Comparison of ENCODE assay signal across 2 cellular contexts in the genomic region with DNA sequence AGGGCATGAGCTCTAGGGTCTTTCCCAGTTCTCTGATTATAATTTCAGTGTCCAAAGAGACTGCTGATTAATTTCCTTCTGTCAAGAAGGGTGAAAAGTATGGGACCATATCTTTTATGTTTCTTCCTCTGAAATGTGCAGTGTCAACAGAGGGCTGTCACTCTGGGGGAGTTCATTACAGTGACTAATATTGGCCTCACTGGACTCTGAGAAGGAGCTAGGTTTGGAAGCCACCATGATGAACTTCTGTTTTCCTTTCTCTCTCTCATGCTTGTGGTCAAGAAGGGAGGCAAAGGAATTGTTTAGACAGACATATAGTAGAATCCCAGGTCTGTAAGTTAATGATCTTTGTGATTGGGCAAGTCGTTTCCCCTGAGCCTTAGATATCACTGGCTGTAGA.
TF ChIP-seq lines count a peak whose summit lies in the region.

No MANE protein-coding gene starts in this region.

TF ChIP-seq in liver, 16 proteins besides CTCF, POLR2A, EP300 and RAD21:
- TF ChIP-seq YY1 (IDR thresholded peaks at IDR 0.05) (no peak), NR2F2 (IDR thresholded peaks at IDR 0.05) (peak; percentile 50), GABPA (IDR thresholded peaks at IDR 0.05 in 1 of 2, conservative IDR thresholded peaks at IDR 0.05 in 1 of 2) (no peak), REST (IDR thresholded peaks at IDR 0.05) (no peak)

TF ChIP-seq in H1, 55 proteins besides CTCF, POLR2A, EP300 and RAD21:
- no peak for TF ChIP-seq SIN3A (conservative IDR thresholded peaks at IDR 0.05 in 1 of 2, IDR thresholded peaks at IDR 0.05 in 1 of 2; ENCODE audit: low read depth in 1 of 2, low read length in 2 of 2)
- TF ChIP-seq CREB1 (IDR thresholded peaks at IDR 0.05): no peak
- TF ChIP-seq, protein P1, sequence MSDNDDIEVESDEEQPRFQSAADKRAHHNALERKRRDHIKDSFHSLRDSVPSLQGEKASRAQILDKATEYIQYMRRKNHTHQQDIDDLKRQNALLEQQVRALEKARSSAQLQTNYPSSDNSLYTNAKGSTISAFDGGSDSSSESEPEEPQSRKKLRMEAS (IDR thresholded peaks at IDR 0.05): no peak
- TF ChIP-seq, protein P2, sequence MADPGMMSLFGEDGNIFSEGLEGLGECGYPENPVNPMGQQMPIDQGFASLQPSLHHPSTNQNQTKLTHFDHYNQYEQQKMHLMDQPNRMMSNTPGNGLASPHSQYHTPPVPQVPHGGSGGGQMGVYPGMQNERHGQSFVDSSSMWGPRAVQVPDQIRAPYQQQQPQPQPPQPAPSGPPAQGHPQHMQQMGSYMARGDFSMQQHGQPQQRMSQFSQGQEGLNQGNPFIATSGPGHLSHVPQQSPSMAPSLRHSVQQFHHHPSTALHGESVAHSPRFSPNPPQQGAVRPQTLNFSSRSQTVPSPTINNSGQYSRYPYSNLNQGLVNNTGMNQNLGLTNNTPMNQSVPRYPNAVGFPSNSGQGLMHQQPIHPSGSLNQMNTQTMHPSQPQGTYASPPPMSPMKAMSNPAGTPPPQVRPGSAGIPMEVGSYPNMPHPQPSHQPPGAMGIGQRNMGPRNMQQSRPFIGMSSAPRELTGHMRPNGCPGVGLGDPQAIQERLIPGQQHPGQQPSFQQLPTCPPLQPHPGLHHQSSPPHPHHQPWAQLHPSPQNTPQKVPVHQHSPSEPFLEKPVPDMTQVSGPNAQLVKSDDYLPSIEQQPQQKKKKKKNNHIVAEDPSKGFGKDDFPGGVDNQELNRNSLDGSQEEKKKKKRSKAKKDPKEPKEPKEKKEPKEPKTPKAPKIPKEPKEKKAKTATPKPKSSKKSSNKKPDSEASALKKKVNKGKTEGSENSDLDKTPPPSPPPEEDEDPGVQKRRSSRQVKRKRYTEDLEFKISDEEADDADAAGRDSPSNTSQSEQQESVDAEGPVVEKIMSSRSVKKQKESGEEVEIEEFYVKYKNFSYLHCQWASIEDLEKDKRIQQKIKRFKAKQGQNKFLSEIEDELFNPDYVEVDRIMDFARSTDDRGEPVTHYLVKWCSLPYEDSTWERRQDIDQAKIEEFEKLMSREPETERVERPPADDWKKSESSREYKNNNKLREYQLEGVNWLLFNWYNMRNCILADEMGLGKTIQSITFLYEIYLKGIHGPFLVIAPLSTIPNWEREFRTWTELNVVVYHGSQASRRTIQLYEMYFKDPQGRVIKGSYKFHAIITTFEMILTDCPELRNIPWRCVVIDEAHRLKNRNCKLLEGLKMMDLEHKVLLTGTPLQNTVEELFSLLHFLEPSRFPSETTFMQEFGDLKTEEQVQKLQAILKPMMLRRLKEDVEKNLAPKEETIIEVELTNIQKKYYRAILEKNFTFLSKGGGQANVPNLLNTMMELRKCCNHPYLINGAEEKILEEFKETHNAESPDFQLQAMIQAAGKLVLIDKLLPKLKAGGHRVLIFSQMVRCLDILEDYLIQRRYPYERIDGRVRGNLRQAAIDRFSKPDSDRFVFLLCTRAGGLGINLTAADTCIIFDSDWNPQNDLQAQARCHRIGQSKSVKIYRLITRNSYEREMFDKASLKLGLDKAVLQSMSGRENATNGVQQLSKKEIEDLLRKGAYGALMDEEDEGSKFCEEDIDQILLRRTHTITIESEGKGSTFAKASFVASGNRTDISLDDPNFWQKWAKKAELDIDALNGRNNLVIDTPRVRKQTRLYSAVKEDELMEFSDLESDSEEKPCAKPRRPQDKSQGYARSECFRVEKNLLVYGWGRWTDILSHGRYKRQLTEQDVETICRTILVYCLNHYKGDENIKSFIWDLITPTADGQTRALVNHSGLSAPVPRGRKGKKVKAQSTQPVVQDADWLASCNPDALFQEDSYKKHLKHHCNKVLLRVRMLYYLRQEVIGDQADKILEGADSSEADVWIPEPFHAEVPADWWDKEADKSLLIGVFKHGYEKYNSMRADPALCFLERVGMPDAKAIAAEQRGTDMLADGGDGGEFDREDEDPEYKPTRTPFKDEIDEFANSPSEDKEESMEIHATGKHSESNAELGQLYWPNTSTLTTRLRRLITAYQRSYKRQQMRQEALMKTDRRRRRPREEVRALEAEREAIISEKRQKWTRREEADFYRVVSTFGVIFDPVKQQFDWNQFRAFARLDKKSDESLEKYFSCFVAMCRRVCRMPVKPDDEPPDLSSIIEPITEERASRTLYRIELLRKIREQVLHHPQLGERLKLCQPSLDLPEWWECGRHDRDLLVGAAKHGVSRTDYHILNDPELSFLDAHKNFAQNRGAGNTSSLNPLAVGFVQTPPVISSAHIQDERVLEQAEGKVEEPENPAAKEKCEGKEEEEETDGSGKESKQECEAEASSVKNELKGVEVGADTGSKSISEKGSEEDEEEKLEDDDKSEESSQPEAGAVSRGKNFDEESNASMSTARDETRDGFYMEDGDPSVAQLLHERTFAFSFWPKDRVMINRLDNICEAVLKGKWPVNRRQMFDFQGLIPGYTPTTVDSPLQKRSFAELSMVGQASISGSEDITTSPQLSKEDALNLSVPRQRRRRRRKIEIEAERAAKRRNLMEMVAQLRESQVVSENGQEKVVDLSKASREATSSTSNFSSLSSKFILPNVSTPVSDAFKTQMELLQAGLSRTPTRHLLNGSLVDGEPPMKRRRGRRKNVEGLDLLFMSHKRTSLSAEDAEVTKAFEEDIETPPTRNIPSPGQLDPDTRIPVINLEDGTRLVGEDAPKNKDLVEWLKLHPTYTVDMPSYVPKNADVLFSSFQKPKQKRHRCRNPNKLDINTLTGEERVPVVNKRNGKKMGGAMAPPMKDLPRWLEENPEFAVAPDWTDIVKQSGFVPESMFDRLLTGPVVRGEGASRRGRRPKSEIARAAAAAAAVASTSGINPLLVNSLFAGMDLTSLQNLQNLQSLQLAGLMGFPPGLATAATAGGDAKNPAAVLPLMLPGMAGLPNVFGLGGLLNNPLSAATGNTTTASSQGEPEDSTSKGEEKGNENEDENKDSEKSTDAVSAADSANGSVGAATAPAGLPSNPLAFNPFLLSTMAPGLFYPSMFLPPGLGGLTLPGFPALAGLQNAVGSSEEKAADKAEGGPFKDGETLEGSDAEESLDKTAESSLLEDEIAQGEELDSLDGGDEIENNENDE (IDR thresholded peaks at IDR 0.05; ENCODE audit: insufficient replicate concordance, low read length): no peak
- no peak for TF ChIP-seq ASH2L (IDR thresholded peaks at IDR 0.05; ENCODE audit: low read length)
- TF ChIP-seq BACH1 (IDR thresholded peaks at IDR 0.05; ENCODE audit: low read length): no peak
- TF ChIP-seq USF2 (IDR thresholded peaks at IDR 0.05; ENCODE audit: low read length): no peak
- no peak for TF ChIP-seq NANOG (IDR thresholded peaks at IDR 0.05; ENCODE audit: insufficient read depth, low read depth, low read length, poor library complexity, severe bottlenecking)
- no peak for TF ChIP-seq EGR1 (IDR thresholded peaks at IDR 0.05; ENCODE audit: borderline replicate concordance, low read depth, low read length)
- no peak for TF ChIP-seq CHD2 (IDR thresholded peaks at IDR 0.05; ENCODE audit: low read length)
- TF ChIP-seq RNF2 (IDR thresholded peaks at IDR 0.05; ENCODE audit: borderline replicate concordance, low read depth, low read length, missing control alignments, poor library complexity, severe bottlenecking): no peak
- TF ChIP-seq GTF2F1 (IDR thresholded peaks at IDR 0.05; ENCODE audit: borderline replicate concordance, low read depth, low read length): no peak
- no peak for TF ChIP-seq SRF (IDR thresholded peaks at IDR 0.05; ENCODE audit: low read depth, low read length)
- TF ChIP-seq JUND (IDR thresholded peaks at IDR 0.05; ENCODE audit: low read length): no peak
- TF ChIP-seq SAP30 (IDR thresholded peaks at IDR 0.05; ENCODE audit: insufficient read depth, insufficient replicate concordance, low read length): no peak
